Comparison of ENCODE assay signal across 31 cellular contexts in the genomic region with DNA sequence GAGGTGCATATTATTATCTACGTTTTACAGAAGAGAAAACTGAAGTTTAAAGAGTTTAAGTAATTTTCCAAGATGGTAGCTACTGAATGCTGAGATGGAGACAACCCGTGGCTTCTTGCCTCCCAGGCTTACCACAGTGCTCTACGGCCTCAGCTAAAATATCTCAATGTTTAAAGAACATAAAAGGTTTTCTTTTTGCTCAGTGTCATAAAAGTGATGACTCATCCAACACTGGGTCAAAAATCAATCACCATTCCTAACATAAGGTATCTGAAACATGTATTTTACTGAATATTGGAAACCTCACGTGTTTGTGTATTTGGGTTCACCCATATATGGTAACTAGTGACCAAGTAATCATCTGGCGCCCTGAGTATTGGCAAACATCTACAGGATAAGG. TPM values are rescaled to one million over a fixed set of nuclear protein-coding genes. Genes with fewer than 3 reads are reported as not detected.
"Had no signal": no experiment of that assay in that cellular context is flagged by ENCODE, and none has a peak within 500 bp of the region (broad histone marks: within the 10 kb centered on the region; RNA-seq: fewer than 3 reads in every experiment).

No MANE protein-coding gene starts in this region.

- H3K36me3 ChIP-seq: adrenal gland, cardiac muscle cell, colonic mucosa, ovary, prostate gland had no signal

- H3K27ac ChIP-seq: adrenal gland, cardiac muscle cell, colonic mucosa, gastrocnemius medialis, ovary, prostate gland, sigmoid colon, suprapubic skin, tibial nerve, VCaP had no signal

- H3K9me3 ChIP-seq: adrenal gland, colonic mucosa, prostate gland, suprapubic skin had no signal

- H3K27me3 ChIP-seq: adrenal gland, cardiac muscle cell, colonic mucosa, gastrocnemius medialis, ovary, sigmoid colon, suprapubic skin, tibial nerve had no signal

- ATAC-seq: gastrocnemius medialis; naive thymus-derived CD4-positive, alpha-beta T cell had no signal

- H3K4me1 ChIP-seq: gastrocnemius medialis, prostate gland, sigmoid colon had no signal

- FAIRE-seq: endometrium, kidney, TTC549 had no signal

- H3K4me3 ChIP-seq: adrenal gland, cardiac muscle cell, colonic mucosa, gastrocnemius medialis, ovary, prostate gland, sigmoid colon, smooth muscle cell, suprapubic skin, tibial nerve had no signal

- H3K4me2 ChIP-seq: smooth muscle cell had no signal

- DNase-seq: activated CD4-positive, alpha-beta T cell treated with anti-CD3 and anti-CD28 coated beads for 48 hours; activated CD4-positive, alpha-beta T cell treated with anti-CD3 and anti-CD28 coated beads, Interleukin-2, amount 50 U/mL, for 48 hours; activated CD8-positive, alpha-beta memory T cell treated with anti-CD3 and anti-CD28 coated beads for 24 hours; activated effector memory CD4-positive, alpha-beta T cell treated with anti-CD3 and anti-CD28 coated beads, Interleukin-2, amount 50 U/mL, for 16 hours; activated naive CD4-positive, alpha-beta T cell treated with anti-CD3 and anti-CD28 coated beads for 36 hours; activated naive CD8-positive, alpha-beta T cell treated with anti-CD3 and anti-CD28 coated beads for 36 hours; adrenal gland; aorta; cerebellar nuclear complex; colonic mucosa; effector CD8-positive, alpha-beta T cell; gastrocnemius medialis; hypothalamus; immature natural killer cell; kidney; naive thymus-derived CD4-positive, alpha-beta T cell; ovary; retina; sigmoid colon; stimulated activated CD4-positive, alpha-beta T cell treated with anti-CD3 and anti-CD28 coated beads, Interleukin-1b, Interleukin-23, amount 100 ng/mL, for 48 hours; stimulated activated naive CD4-positive, alpha-beta T cell; T-helper 9 cell had no signal

RNA-seq across cellular contexts. Expression of a gene that starts 18.4 kb away (rescaled TPM):
- total RNA-seq: activated naive CD4-positive, alpha-beta T cell treated with anti-CD3 and anti-CD28 coated beads for 36 hours; activated naive CD8-positive, alpha-beta T cell treated with anti-CD3 and anti-CD28 coated beads for 36 hours; epithelial cell of proximal tubule; smooth muscle cell had no signal
- polyA plus RNA-seq: cardiac muscle cell; naive thymus-derived CD4-positive, alpha-beta T cell; smooth muscle cell had no signal
